Comparison of ENCODE assay signal across 21 cellular contexts in genomic region chr4:592825-593520, GRCh38. TPM values are rescaled to one million over a fixed set of nuclear protein-coding genes. Genes with fewer than 3 reads are reported as not detected.
A peak's percentile ranks its signal among the peaks of the same experiment; 100 is the strongest.
DNase-seq lines count a peak whose midpoint lies in the region; ATAC-seq, FAIRE-seq and TF ChIP-seq lines count a peak whose summit lies in the region.
"Had no signal": no experiment of that assay in that cellular context is flagged by ENCODE, and none has a peak within 500 bp of the region (broad histone marks: within the 10 kb centered on the region; RNA-seq: fewer than 3 reads in every experiment).

No MANE protein-coding gene starts in this region.

- H3K27me3 ChIP-seq in H7 (ENCODE audit: control insufficient read depth, insufficient read depth, low read length) = no peaks in the 10 kb centered on the region
- peaks cover 0 to 14% of the 10 kb centered on the region in 2 experiments; a peak in 2 of 5 replicates for H3K27me3 ChIP-seq in K562 (ENCODE audit: control insufficient read depth in 2 of 2, insufficient read depth in 2 of 2, low read length in 2 of 2)
- no peaks in the 10 kb centered on the region for H3K27me3 ChIP-seq in trophoblast cell (ENCODE audit: insufficient read depth, low read length)
- H3K27me3 ChIP-seq: BLaER1 treated with 17β-estradiol and CSF1 and Interleukin-3, amounts not matched to agents 10 nM and 100 nM had no signal

- peaks cover 0 to 8% of the 10 kb centered on the region in 2 experiments; a peak in 2 of 5 replicates for H3K4me1 ChIP-seq in K562 (replicated peaks in 1 of 2; ENCODE audit: control insufficient read depth in 2 of 2, insufficient read depth in 2 of 2, low read length in 2 of 2)
- H3K4me1 ChIP-seq in trophoblast cell (ENCODE audit: control insufficient read depth in 1 of 2, insufficient read depth in 2 of 2, low read length in 2 of 2) = no peaks in the 10 kb centered on the region
- H3K4me1 ChIP-seq: BLaER1 treated with 17β-estradiol and CSF1 and Interleukin-3, amounts not matched to agents 10 nM and 100 nM; HAP-1 had no signal

- no peaks in the 10 kb centered on the region for H3K4me1 Mint-ChIP-seq in activated naive CD4-positive, alpha-beta T cell treated with anti-CD3 and anti-CD28 coated beads for 36 hours (ENCODE audit: low read depth)
- H3K4me1 Mint-ChIP-seq: CD4-positive, CD25-positive, alpha-beta regulatory T cell; GM23338 had no signal

- H3K4me3 Mint-ChIP-seq in activated naive CD4-positive, alpha-beta T cell treated with anti-CD3 and anti-CD28 coated beads for 36 hours = no peak overlapping the region
- H3K4me3 Mint-ChIP-seq: CD4-positive, CD25-positive, alpha-beta regulatory T cell; GM23338; HFFc6 had no signal

- no peak overlapping the region for H3K27ac Mint-ChIP-seq in activated naive CD4-positive, alpha-beta T cell treated with anti-CD3 and anti-CD28 coated beads for 36 hours
- H3K27ac Mint-ChIP-seq: CD4-positive, CD25-positive, alpha-beta regulatory T cell; GM23338; HFFc6 had no signal

- H4K91ac ChIP-seq in trophoblast cell (ENCODE audit: low read depth, low read length) = no peak overlapping the region

- no peaks in the 10 kb centered on the region for H3K9me1 ChIP-seq in K562 (ENCODE audit: control insufficient read depth, insufficient read depth, low read length)

- CTCF ChIA-PET in K562 (lab: Yijun Ruan, JAX; ENCODE audit: low intra/inter-chr PET ratio) = no interaction called here
- CTCF ChIA-PET in activated naive CD4-positive, alpha-beta T cell treated with anti-CD3 and anti-CD28 coated beads for 36 hours (lab: Charles Lee) = interaction anchor here (1.8 kb wide), 1 partner anchor 10 kb away, joined by 4 read pairs; no protein-coding TSS in a partner anchor

- peak; percentile 39 for DNase-seq in H7
- DNase-seq in RKO (ENCODE audit: low spot score) = peak; percentile 65
- no peak for DNase-seq in K562 (ENCODE audit: extremely low read depth in 1 of 4, low spot score in 3 of 4)
- no peak for DNase-seq in trophoblast cell
- DNase-seq in stimulated activated naive CD8-positive, alpha-beta T cell treated with anti-CD3 and anti-CD28 coated beads, Interleukin-15, Interleukin-2, amounts not matched to agents 100 U/mL and 50 U/mL, for 24 hours = no peak
- no peak for DNase-seq in DMS53 treated with DMSO at 0.1 percent for 48 hours (lab: John Stamatoyannopoulos, UW; ENCODE audit: unreplicated experiment)
- no peak for DNase-seq in activated naive CD4-positive, alpha-beta T cell treated with anti-CD3 and anti-CD28 coated beads for 36 hours
- DNase-seq: ACHN; Calu3; CD4-positive, CD25-positive, alpha-beta regulatory T cell; DMS 273 treated with DMSO at 0.1 percent for 48 hours; DMS79; EL; HFFc6 had no signal

- H3K27ac ChIP-seq in K562 (ENCODE audit: extremely low read depth, low read depth, low read length) (no peak overlapping the region), trophoblast cell (ENCODE audit: low read depth, low read length) (no peak overlapping the region)
- H3K27ac ChIP-seq: BLaER1 treated with 17β-estradiol and CSF1 and Interleukin-3, amounts not matched to agents 10 nM and 100 nM had no signal

- H2BK5ac ChIP-seq in trophoblast cell (ENCODE audit: low read depth, low read length, poor library complexity) = no peak overlapping the region

- H4K12ac ChIP-seq in trophoblast cell (ENCODE audit: low read depth, low read length) = no peak overlapping the region

- TF ChIP-seq EP300 in K562 (IDR thresholded peaks at IDR 0.05; ENCODE audit: low read length) = no peak

- H2AFZ ChIP-seq in K562 (ENCODE audit: low read depth, low read length) (no peak overlapping the region), trophoblast cell (ENCODE audit: insufficient read depth, low read length, poor library complexity) (no peak overlapping the region)
- H2AFZ ChIP-seq: GM23338 had no signal

- no peaks in the 10 kb centered on the region for H4K20me1 ChIP-seq in K562 (replicated peaks; ENCODE audit: control insufficient read depth, insufficient read depth, low read length)
- H4K20me1 ChIP-seq: BLaER1 treated with 17β-estradiol and CSF1 and Interleukin-3, amounts not matched to agents 10 nM and 100 nM had no signal

- no peak overlapping the region for H4K8ac ChIP-seq in trophoblast cell (ENCODE audit: low read depth, low read length)

- no peak overlapping the region for H2BK12ac ChIP-seq in trophoblast cell (ENCODE audit: low read length)

- intact Hi-C loops in K562 (cut with micrococcal nuclease) = no loop called here
- intact Hi-C loops in activated naive CD4-positive, alpha-beta T cell treated with anti-CD3 and anti-CD28 coated beads for 36 hours (cut with micrococcal nuclease) = no loop called here

- ATAC-seq in K562 = no peak
- ATAC-seq in stimulated activated naive CD8-positive, alpha-beta T cell treated with anti-CD3 and anti-CD28 coated beads, Interleukin-15, Interleukin-2, amounts not matched to agents 100 U/mL and 50 U/mL, for 24 hours = no peak
- ATAC-seq: GM23338 had no signal

- H3K9me3 ChIP-seq in K562 (replicated peaks; ENCODE audit: control insufficient read depth, insufficient read depth, low read depth, low read length) = peaks cover 7% of the 10 kb centered on the region
- peaks cover 5% of the 10 kb centered on the region for H3K9me3 ChIP-seq in trophoblast cell (ENCODE audit: insufficient read depth, low read depth, low read length)

- H3K18ac ChIP-seq in trophoblast cell (ENCODE audit: low read length) = no peak overlapping the region

- no peak for TF ChIP-seq POLR2A in K562 (conservative IDR thresholded peaks at IDR 0.05)

- TF ChIP-seq RAD21 in K562 (CRISPR knock-in tag; conservative IDR thresholded peaks at IDR 0.05 in 1 of 2, IDR thresholded peaks at IDR 0.05 in 1 of 2) = no peak

- in situ Hi-C loops in K562 (cut with MboI) = no loop called here

- no peak overlapping the region for H3K4me2 ChIP-seq in K562 (ENCODE audit: insufficient read depth, low read length)
- H3K4me2 ChIP-seq in trophoblast cell (ENCODE audit: low read length) = no peak overlapping the region
- H3K4me2 ChIP-seq: BLaER1 treated with 17β-estradiol and CSF1 and Interleukin-3, amounts not matched to agents 10 nM and 100 nM; GM23338 had no signal

- no peak overlapping the region for H2BK120ac ChIP-seq in trophoblast cell (ENCODE audit: insufficient read depth, low read length, poor library complexity)

- BruUV-seq in K562 (replicated peaks; lab: Mats Ljungman, UMichigan) = no TSS peak

- peak overlapping the region; percentile 75 for H3K23ac ChIP-seq in trophoblast cell (ENCODE audit: low read length)

- no peak overlapping the region for H3K4ac ChIP-seq in trophoblast cell (ENCODE audit: low read depth, low read length)

- POLR2A ChIA-PET in K562 (lab: Yijun Ruan, JAX) = no interaction called here

- H3K9ac ChIP-seq in K562 (ENCODE audit: insufficient read depth in 1 of 2, low read depth in 2 of 2, low read length in 2 of 2) (no peak overlapping the region), trophoblast cell (ENCODE audit: low read length) (no peak overlapping the region)
- H3K9ac ChIP-seq: BLaER1 treated with 17β-estradiol and CSF1 and Interleukin-3, amounts not matched to agents 10 nM and 100 nM had no signal

- H3K36me3 ChIP-seq in H7 (replicated peaks; ENCODE audit: control insufficient read depth, insufficient read depth, low read length) (no peaks in the 10 kb centered on the region), K562 (ENCODE audit: control insufficient read depth, insufficient read depth, low read length) (no peaks in the 10 kb centered on the region), trophoblast cell (ENCODE audit: control insufficient read depth in 1 of 2, insufficient read depth in 2 of 2, low read length in 2 of 2) (no peaks in the 10 kb centered on the region)
- H3K36me3 ChIP-seq: BLaER1 treated with 17β-estradiol and CSF1 and Interleukin-3, amounts not matched to agents 10 nM and 100 nM; HAP-1 had no signal

- no peaks in the 10 kb centered on the region for H3K36me3 Mint-ChIP-seq in activated naive CD4-positive, alpha-beta T cell treated with anti-CD3 and anti-CD28 coated beads for 36 hours (ENCODE audit: low read depth)
- H3K36me3 Mint-ChIP-seq: CD4-positive, CD25-positive, alpha-beta regulatory T cell had no signal

- peaks cover 18% of the 10 kb centered on the region for H3K27me3 Mint-ChIP-seq in activated naive CD4-positive, alpha-beta T cell treated with anti-CD3 and anti-CD28 coated beads for 36 hours (ENCODE audit: low read depth)

- WGBS in K562 (ENCODE audit: insufficient coverage, low coverage, missing lambda C conversion rate) = 4% methylated on average over 5 of the region's 5 CpGs
- no CpG with 5 or more reads among the region's 5 CpGs for WGBS in trophoblast cell (ENCODE audit: extremely low coverage, insufficient coverage, insufficient read length)

- FAIRE-seq in K562 (lab: Jason Lieb, UNC) = no peak
- FAIRE-seq: G401.6, GM12892, HTR-8/SVneo had no signal

- no peaks in the 10 kb centered on the region for H3K79me2 ChIP-seq in K562 (ENCODE audit: control insufficient read depth, insufficient read depth, low read length)
- H3K79me2 ChIP-seq in trophoblast cell (ENCODE audit: control insufficient read depth, insufficient read depth, low read length, poor library complexity) = no peaks in the 10 kb centered on the region

- TF ChIP-seq CTCF in K562 (IDR thresholded peaks at IDR 0.05 in 2 of 3, conservative IDR thresholded peaks at IDR 0.05 in 1 of 3; ENCODE audit: insufficient read depth in 2 of 3, low read depth in 1 of 3, low read length in 3 of 3) = no peak

- peaks cover 4% of the 10 kb centered on the region for H3K9me3 Mint-ChIP-seq in activated naive CD4-positive, alpha-beta T cell treated with anti-CD3 and anti-CD28 coated beads for 36 hours
- H3K9me3 Mint-ChIP-seq: GM23338 had no signal

- no peak overlapping the region for H3K14ac ChIP-seq in trophoblast cell (ENCODE audit: low read length)

- H3K79me1 ChIP-seq in trophoblast cell (ENCODE audit: low read length) = no peaks in the 10 kb centered on the region

- H3K4me3 ChIP-seq in H7 (ENCODE audit: insufficient read depth, low read depth, low read length) (no peak overlapping the region), K562 (no peak overlapping the region), trophoblast cell (ENCODE audit: low read depth, low read length) (no peak overlapping the region)
- H3K4me3 ChIP-seq: BLaER1 treated with 17β-estradiol and CSF1 and Interleukin-3, amounts not matched to agents 10 nM and 100 nM; GM23338; HAP-1 had no signal

- H2AK5ac ChIP-seq in trophoblast cell (ENCODE audit: low read length) = no peak overlapping the region

RNA-seq across cellular contexts. Expression of gene TMEM271, which starts 16.9 kb away (rescaled TPM):
- total RNA-seq in H7 (2014; rRNA removed; shearing (Covaris generic)) = 0.41 and 0.59 TPM in 2 replicates
- total RNA-seq in K562 (2011; cell fraction: chromatin; rRNA removed; ENCODE audit: low replicate concordance) = not detected in 2 replicates
- not detected in 2 replicates for total RNA-seq in K562 (2011; cell fraction: nucleolus; rRNA removed)
- not detected in 2 replicates for total RNA-seq in K562 (2011; cell fraction: nucleoplasm; rRNA removed)
- total RNA-seq in K562 (2014; rRNA removed) = not detected in 2 replicates
- not detected in 2 replicates for total RNA-seq in K562 (2014; rRNA removed; fragmentation: Illumina TruSeq; extraction: Trizol)
- not detected in 2 replicates for total RNA-seq in K562 (2015; rRNA removed; fragmentation: Illumina TruSeq; extraction: Trizol)
- not detected in 2 replicates for total RNA-seq in K562 (2021)
- not detected in 2 replicates for polyA plus RNA-seq in K562 (2011; rRNA removed)
- polyA plus RNA-seq in K562 (2011; cell fraction: cytosol; rRNA removed) = not detected in 2 replicates
- polyA plus RNA-seq in K562 (2011; cell fraction: nucleus; rRNA removed) = not detected in 2 replicates
- polyA plus RNA-seq in K562 (2012) = not detected in 2 replicates
- polyA plus RNA-seq in K562 (2014; fragmentation: Illumina TruSeq; extraction: Trizol) = not detected in 2 replicates
- polyA plus RNA-seq in K562 (2014; fragmentation: Nextera tagmentation; extraction: Ambion mirVana) = not detected
- polyA plus RNA-seq in K562 (2014; rRNA removed) = not detected in 2 replicates
- polyA minus RNA-seq in K562 (2011; rRNA and poly(A)+ RNA removed) = not detected in 2 replicates
- polyA minus RNA-seq in K562 (2011; cell fraction: cytosol; rRNA and poly(A)+ RNA removed) = not detected in 2 replicates
- not detected in 2 replicates for polyA minus RNA-seq in K562 (2011; cell fraction: nucleus; rRNA and poly(A)+ RNA removed)
- polyA plus RNA-seq in trophoblast cell (2013) = not detected in 2 replicates
- total RNA-seq in activated naive CD4-positive, alpha-beta T cell treated with anti-CD3 and anti-CD28 coated beads for 36 hours = not detected
- total RNA-seq: A172; Calu3; CD4-positive, CD25-positive, alpha-beta regulatory T cell; GM23338; HFFc6 had no signal
- polyA plus RNA-seq: CD4-positive, CD25-positive, alpha-beta regulatory T cell had no signal

RNA-seq across cellular contexts. Expression of gene PDE6B, which starts 32.4 kb away (rescaled TPM):
- 12.1 and 12.7 TPM in 2 replicates for total RNA-seq in H7 (2014; rRNA removed; shearing (Covaris generic))
- total RNA-seq in K562 (2011; cell fraction: chromatin; rRNA removed; ENCODE audit: low replicate concordance) = 0.30 TPM in 1 of 2 replicates, not detected in the other
- total RNA-seq in K562 (2011; cell fraction: nucleolus; rRNA removed) = not detected in 2 replicates
- not detected in 2 replicates for total RNA-seq in K562 (2011; cell fraction: nucleoplasm; rRNA removed)
- total RNA-seq in K562 (2014; rRNA removed) = not detected in 2 replicates
- total RNA-seq in K562 (2014; rRNA removed; fragmentation: Illumina TruSeq; extraction: Trizol) = not detected in 2 replicates
- total RNA-seq in K562 (2015; rRNA removed; fragmentation: Illumina TruSeq; extraction: Trizol) = not detected in 2 replicates
- total RNA-seq in K562 (2021) = not detected in 2 replicates
- polyA plus RNA-seq in K562 (2011; rRNA removed) = not detected in 2 replicates
- 0.04 TPM in 1 of 2 replicates, not detected in the other for polyA plus RNA-seq in K562 (2011; cell fraction: cytosol; rRNA removed)
- not detected in 2 replicates for polyA plus RNA-seq in K562 (2011; cell fraction: nucleus; rRNA removed)
- polyA plus RNA-seq in K562 (2012) = 0.07 and 0.10 TPM in 2 replicates
- not detected in 2 replicates for polyA plus RNA-seq in K562 (2014; fragmentation: Illumina TruSeq; extraction: Trizol)
- under 1 TPM in 1 of 2 experiments, not detected in 1; 0.04 TPM for polyA plus RNA-seq in K562 (2014; fragmentation: Nextera tagmentation; extraction: Ambion mirVana)
- polyA plus RNA-seq in K562 (2014; rRNA removed) = not detected in 2 replicates
- 0.07 TPM in 1 of 2 replicates, not detected in the other for polyA minus RNA-seq in K562 (2011; rRNA and poly(A)+ RNA removed)
- not detected in 2 replicates for polyA minus RNA-seq in K562 (2011; cell fraction: cytosol; rRNA and poly(A)+ RNA removed)
- polyA minus RNA-seq in K562 (2011; cell fraction: nucleus; rRNA and poly(A)+ RNA removed) = not detected in 2 replicates
- 0.96 and 1.6 TPM in 2 replicates for polyA plus RNA-seq in trophoblast cell (2013)
- 10 to 100 TPM; 17.4 to 18.1 TPM for total RNA-seq in activated naive CD4-positive, alpha-beta T cell treated with anti-CD3 and anti-CD28 coated beads for 36 hours
- total RNA-seq: A172, Calu3, HFFc6 had no signal

Comparison
In these comparisons a context has a peak if more than half of its experiments do, and no peak if none do; other contexts are left out.
1. DNase-seq: peak in H7 (single experiment) and RKO (single experiment); none in K562 (0 of 4), trophoblast cell (0 of 2), stimulated activated naive CD8-positive, alpha-beta T cell treated with anti-CD3 and anti-CD28 coated beads, Interleukin-15, Interleukin-2, amounts not matched to agents 100 U/mL and 50 U/mL, for 24 hours (single experiment), DMS53 treated with DMSO at 0.1 percent for 48 hours (single experiment) and activated naive CD4-positive, alpha-beta T cell treated with anti-CD3 and anti-CD28 coated beads for 36 hours (single experiment).